Comparison of ENCODE assay signal across 7 cellular contexts in the genomic region with DNA sequence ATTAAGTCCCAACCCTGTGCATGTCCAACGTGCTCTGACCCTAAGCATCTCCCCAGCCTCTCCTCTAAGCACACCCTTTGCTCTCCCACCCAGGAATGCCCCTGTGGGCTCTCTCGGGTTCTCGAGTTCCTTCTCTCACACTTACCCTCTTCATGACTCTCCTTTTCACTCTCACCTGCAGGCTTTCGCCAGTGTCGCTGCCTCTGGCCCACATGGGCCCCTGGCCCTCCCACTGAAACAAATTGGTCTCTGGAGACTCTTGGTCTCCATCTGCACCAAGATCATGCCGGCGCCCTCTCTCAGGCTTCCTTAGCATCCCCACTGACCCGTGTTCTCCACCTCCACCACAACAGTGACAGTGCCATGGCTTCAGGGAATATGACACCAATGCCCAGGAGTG.
"Had no signal": no experiment of that assay in that cellular context is flagged by ENCODE, and none has a peak within 500 bp of the region (broad histone marks: within the 10 kb centered on the region; RNA-seq: fewer than 3 reads in every experiment).

No MANE protein-coding gene starts in this region.

- ATAC-seq: GM23338, HCT116, K562 had no signal

- H3K9me3 ChIP-seq: HAP-1 had no signal

- H3K4me3 Mint-ChIP-seq: GM23338, HFFc6 had no signal

- H2AFZ ChIP-seq: GM23338 had no signal

- H3K4me3 ChIP-seq: GM23338, HAP-1, K562 had no signal

- H3K9me3 Mint-ChIP-seq: GM23338, HFFc6 had no signal

- DNase-seq: H7, HFFc6, IMR-90 had no signal

- H3K27ac Mint-ChIP-seq: GM23338, HFFc6 had no signal

- H3K4me2 ChIP-seq: GM23338 had no signal

- H3K36me3 ChIP-seq: HAP-1 had no signal
